In genomic region chr2:132607407-132607806, GRCh38 we compare ENCODE assay signal across 16 cellular contexts.
"Had no signal": no experiment of that assay in that cellular context is flagged by ENCODE, and none has a peak within 500 bp of the region (broad histone marks: within the 10 kb centered on the region; RNA-seq: fewer than 3 reads in every experiment).

No MANE protein-coding gene starts in this region.

- ATAC-seq: left colon; left ventricle myocardium superior; lower lobe of right lung; natural killer cell; sciatic nerve; stimulated activated effector memory CD8-positive, alpha-beta T cell treated with anti-CD3 and anti-CD28 coated beads, Interleukin-12 subunit alpha, Interleukin-12 subunit beta, amount 100 ng/mL, for 72 hours had no signal

- DNase-seq: colonic mucosa; effector CD8-positive, alpha-beta T cell; foreskin melanocyte; kidney glomerular epithelial cell; left colon; left ventricle myocardium superior; lower lobe of right lung; natural killer cell; stimulated activated CD4-positive, alpha-beta T cell treated with anti-CD3 and anti-CD28 coated beads, Interleukin-2, amount 100 ng/mL, for 24 hours; stimulated activated CD4-positive, alpha-beta T cell treated with anti-CD3 and anti-CD28 coated beads, Interleukin-4, amount 100 ng/mL, for 24 hours; stimulated activated naive CD4-positive, alpha-beta T cell treated with Interleukin-2 at 50 U/mL for 16 hours; stomach; thyroid gland; trophoblast cell had no signal
